In the genomic region with DNA sequence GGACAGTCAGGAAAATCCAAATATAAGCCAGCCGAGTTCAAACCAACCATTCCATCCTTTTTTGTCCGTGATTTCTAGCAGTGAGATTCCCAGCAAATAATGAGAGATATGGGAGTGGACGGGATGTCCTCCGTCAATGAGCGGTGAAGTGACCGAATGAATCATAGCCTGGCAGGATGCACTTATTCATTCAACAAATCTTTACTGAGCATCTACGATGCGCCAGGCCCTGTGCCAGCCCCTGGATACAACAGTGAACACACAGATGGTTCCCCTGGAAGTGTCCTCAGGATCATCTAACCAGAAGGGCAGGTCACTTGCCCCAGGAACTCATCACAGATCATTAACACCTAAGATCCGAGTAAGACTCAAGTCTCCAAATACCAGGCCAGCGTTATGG, we compare ENCODE assay signal across 1 cellular context.
TF ChIP-seq lines count a peak whose summit lies in the region.

No MANE protein-coding gene starts in this region.

TF ChIP-seq in endothelial cell of umbilical vein, 7 proteins besides CTCF, POLR2A, EP300 and RAD21:
- peak; percentile 52 for TF ChIP-seq FOS (IDR thresholded peaks at IDR 0.05; ENCODE audit: borderline replicate concordance, insufficient read depth, low read length)
- peak; percentile 21 for TF ChIP-seq JUN (IDR thresholded peaks at IDR 0.05; ENCODE audit: borderline replicate concordance, insufficient read depth, insufficient read length, low read depth)
- peak; percentile 78 for TF ChIP-seq GATA2 (IDR thresholded peaks at IDR 0.05; ENCODE audit: insufficient read depth, insufficient read length, low read depth, low read length)
- no peak for TF ChIP-seq POLR2AphosphoS5 (IDR thresholded peaks at IDR 0.05; ENCODE audit: insufficient read depth, low read depth, low read length)
- TF ChIP-seq EZH2 (IDR thresholded peaks at IDR 0.05; ENCODE audit: borderline replicate concordance, low read depth, low read length, severe bottlenecking) = no peak
- no peak for TF ChIP-seq MYC (IDR thresholded peaks at IDR 0.05; ENCODE audit: low read depth, low read length)
- TF ChIP-seq, protein P1, sequence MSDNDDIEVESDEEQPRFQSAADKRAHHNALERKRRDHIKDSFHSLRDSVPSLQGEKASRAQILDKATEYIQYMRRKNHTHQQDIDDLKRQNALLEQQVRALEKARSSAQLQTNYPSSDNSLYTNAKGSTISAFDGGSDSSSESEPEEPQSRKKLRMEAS (IDR thresholded peaks at IDR 0.05; ENCODE audit: insufficient read depth, insufficient read length) = no peak
